ENCODE assay signal across 10 cellular contexts in the genomic region with DNA sequence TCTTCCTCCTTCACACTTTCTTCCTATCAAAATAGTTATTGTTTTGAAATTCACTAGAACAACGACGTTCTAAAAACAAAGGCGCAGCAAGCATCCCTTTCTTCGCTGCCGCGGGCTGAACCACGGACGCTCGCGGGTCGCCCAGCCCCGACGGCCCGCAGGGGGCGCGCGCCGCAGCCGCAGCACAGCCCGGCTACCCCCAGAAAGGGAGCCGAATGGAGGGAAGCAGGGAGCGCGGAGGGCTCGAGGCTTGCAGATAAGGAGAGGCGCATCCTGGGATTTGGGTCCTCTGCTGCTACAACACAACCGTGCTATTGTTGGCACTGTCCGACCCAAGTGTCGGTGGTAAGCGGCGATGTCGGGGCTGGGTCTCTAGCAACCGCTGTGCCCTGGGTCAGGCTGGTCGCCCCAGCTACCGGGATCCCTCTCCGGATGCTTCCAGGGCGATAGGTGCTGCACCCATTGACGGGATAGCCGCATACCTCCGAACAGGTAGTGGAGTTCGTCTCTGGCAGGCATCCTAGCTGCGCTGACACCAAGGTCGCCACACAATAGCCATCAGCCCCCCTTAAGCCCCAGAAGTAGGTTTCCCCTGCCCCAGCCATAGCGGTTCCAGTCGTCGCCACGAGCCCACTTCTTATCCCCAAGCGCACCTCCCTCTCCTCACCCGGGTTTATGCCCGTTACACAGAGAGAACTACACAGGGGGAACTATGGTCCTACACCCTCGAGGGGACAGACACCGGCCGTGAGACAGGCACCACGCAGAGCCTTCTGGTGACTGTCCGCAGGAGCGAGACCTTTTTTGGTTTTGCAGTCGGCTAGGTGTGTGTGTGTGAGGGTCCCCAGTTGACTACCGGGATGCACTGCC. TPM values are rescaled to one million over a fixed set of nuclear protein-coding genes. Genes with fewer than 3 reads are reported as not detected.
DNase-seq lines count a peak whose midpoint lies in the region; ATAC-seq and TF ChIP-seq lines count a peak whose summit lies in the region.
"Had no signal": no experiment of that assay in that cellular context is flagged by ENCODE, and none has a peak within 500 bp of the region (broad histone marks: within the 10 kb centered on the region; RNA-seq: fewer than 3 reads in every experiment).

No MANE protein-coding gene starts in this region.

- H3K9me3 Mint-ChIP-seq in T-cell: no peaks in the 10 kb centered on the region
- H3K9me3 Mint-ChIP-seq: activated naive CD4-positive, alpha-beta T cell treated with anti-CD3 and anti-CD28 coated beads, Interleukin-2, amount 50 U/mL, for 24 hours had no signal

- H3K27ac Mint-ChIP-seq in T-cell: no peak overlapping the region

- TF ChIP-seq POLR2A in gastrocnemius medialis (IDR thresholded peaks at IDR 0.05): no peak

- H3K9me3 ChIP-seq in gastrocnemius medialis: no peaks in the 10 kb centered on the region

- peak overlapping the region in 1 of 3 donors; percentile 46 for H3K4me3 Mint-ChIP-seq in T-cell

- H3K36me3 ChIP-seq in gastrocnemius medialis: no peaks in the 10 kb centered on the region

- intact Hi-C loops in gastrocnemius medialis (cut with DNase I; ENCODE audit: low total_unique reads): loop anchor here (2.0 to 5.0 kb wide), 2 partner anchors 413 to 933 kb away; no protein-coding TSS in a partner anchor

- H3K36me3 Mint-ChIP-seq in T-cell: no peaks in the 10 kb centered on the region
- H3K36me3 Mint-ChIP-seq: activated naive CD4-positive, alpha-beta T cell treated with anti-CD3 and anti-CD28 coated beads, Interleukin-2, amount 50 U/mL, for 24 hours had no signal

- H3K27me3 Mint-ChIP-seq in T-cell: peaks cover 68 to 86% of the 10 kb centered on the region in 2 donors

- ATAC-seq in T-cell (replicated peaks in 1 of 4) (peak in 3 of 4 experiments; percentile 53 to 71 (median 63)), gastrocnemius medialis (no peak), GM18511 (IDR thresholded peaks at IDR 0.05; ENCODE audit: unreplicated experiment) (no peak), HG03342 (IDR thresholded peaks at IDR 0.05; ENCODE audit: unreplicated experiment) (no peak)

- in situ Hi-C loops in gastrocnemius medialis (cut with MboI; ENCODE audit: low sequenced_read_pairs in 4 of 4): loop anchor here in 2 of 4 donors (25.0 kb wide), 1 partner anchor 928 kb away; no protein-coding TSS in a partner anchor

- peaks cover 12 to 38% of the 10 kb centered on the region in 2 donors for H3K4me1 ChIP-seq in gastrocnemius medialis

- peaks cover 83 to 89% (median 87%) of the 10 kb centered on the region in 3 donors for H3K27me3 ChIP-seq in gastrocnemius medialis

- TF ChIP-seq CTCF in fibroblast of villous mesenchyme (IDR thresholded peaks at IDR 0.05; ENCODE audit: insufficient read depth, low read depth, low read length): peak; percentile 40
- peak in 3 of 5 experiments; percentile 24 to 38 (median 27) for TF ChIP-seq CTCF in gastrocnemius medialis (IDR thresholded peaks at IDR 0.05 in 4 of 5, conservative IDR thresholded peaks at IDR 0.05 in 1 of 5)

- DNase-seq in DMS 273 (lab: John Stamatoyannopoulos, UW; ENCODE audit: unreplicated experiment): peak; percentile 73
- DNase-seq in DMS 273 treated with DMSO at 0.1 percent for 48 hours (lab: John Stamatoyannopoulos, UW): no peak
- DNase-seq in T-cell: peak in 4 of 34 experiments; percentile 20 to 37 (median 33)
- no peak for DNase-seq in fibroblast of villous mesenchyme (ENCODE audit: low read depth)
- no peak for DNase-seq in gastrocnemius medialis
- DNase-seq in DMS79 (lab: John Stamatoyannopoulos, UW): no peak

- H3K4me1 Mint-ChIP-seq in T-cell: peaks cover 12 to 45% (median 42%) of the 10 kb centered on the region in 3 donors

- POLR2A ChIA-PET in T-cell (lab: Charles Lee): no interaction called here

- CTCF ChIA-PET in T-cell (lab: Charles Lee): no interaction called here

- no peak overlapping the region for H3K27ac ChIP-seq in gastrocnemius medialis

- H3K4me3 ChIP-seq in fibroblast of villous mesenchyme (ENCODE audit: low read depth, low read length) (no peak overlapping the region), gastrocnemius medialis (peak overlapping the region in 1 of 4 donors; percentile 14)

RNA-seq across cellular contexts. Expression of a gene that starts 6.0 kb away (rescaled TPM):
- total RNA-seq in T-cell (under 1 TPM in 1 of 5 donors, not detected in 4; 0.13 TPM), fibroblast of villous mesenchyme (under 0.01 TPM in 1 of 2 replicates, not detected in the other), gastrocnemius medialis (not detected)
- total RNA-seq: HT1080 had no signal

Comparison
In these comparisons a context has a peak if more than half of its experiments do, and no peak if none do; other contexts are left out.
1. ATAC-seq: peak in T-cell (3 of 4); none in gastrocnemius medialis (0 of 2), GM18511 (single experiment) and HG03342 (single experiment).